Comparison of ENCODE assay signal across 1 cellular context in the genomic region with DNA sequence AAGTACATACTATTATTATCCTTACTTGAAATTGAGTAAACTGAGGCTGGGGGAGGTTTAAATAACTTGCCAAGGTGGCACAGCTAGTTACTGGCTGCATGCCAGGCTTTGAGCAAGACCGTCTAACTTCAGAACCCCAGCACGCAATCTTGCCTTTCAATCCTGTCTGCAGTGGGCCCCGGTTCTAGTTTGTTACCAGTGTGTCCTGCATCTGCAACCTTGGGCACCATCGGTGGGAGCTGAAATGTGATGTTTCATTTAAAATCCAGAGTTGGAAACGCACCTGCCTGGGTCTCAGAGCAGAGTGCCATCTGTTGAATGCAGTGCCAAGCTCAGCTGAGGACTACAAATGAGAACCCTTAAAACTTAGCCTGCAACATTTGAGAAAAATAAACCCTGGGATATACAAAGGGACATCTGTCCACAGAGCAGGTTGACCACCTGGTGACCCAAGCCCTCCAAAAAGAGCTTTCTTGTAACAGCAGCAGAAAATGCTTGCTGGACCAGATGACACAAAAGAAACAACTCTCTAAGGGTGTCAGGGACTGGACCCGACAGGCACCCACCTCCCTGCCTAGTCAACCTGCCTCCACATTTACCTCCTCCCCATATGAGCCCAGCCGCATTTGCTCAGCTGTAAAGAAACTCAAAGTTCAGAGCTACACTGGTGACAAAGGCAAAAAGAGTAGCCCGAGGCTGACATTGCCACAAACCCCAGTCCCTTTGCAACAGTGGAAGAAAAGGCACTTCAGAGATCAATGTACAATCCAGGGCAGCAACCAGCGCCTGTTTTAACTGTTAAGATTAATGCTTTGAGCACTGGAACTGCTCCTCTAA.
TF ChIP-seq lines count a peak whose summit lies in the region.

No MANE protein-coding gene starts in this region.

TF ChIP-seq in HepG2, 621 proteins besides CTCF, POLR2A, EP300 and RAD21 (continued from another document and continues in another):
- TF ChIP-seq GATA4 (IDR thresholded peaks at IDR 0.05; ENCODE audit: borderline replicate concordance, low read depth) (no peak), JARID2 (CRISPR knock-in tag; IDR thresholded peaks at IDR 0.05; ENCODE audit: insufficient replicate concordance) (no peak), GLI4 (CRISPR knock-in tag; IDR thresholded peaks at IDR 0.05; ENCODE audit: borderline replicate concordance) (no peak), ZNF75D (CRISPR knock-in tag; IDR thresholded peaks at IDR 0.05; ENCODE audit: borderline replicate concordance) (no peak), CBX2 (IDR thresholded peaks at IDR 0.05; ENCODE audit: low read depth, low read length) (no peak), CBX2 (CRISPR knock-in tag; IDR thresholded peaks at IDR 0.05; ENCODE audit: low read depth) (no peak), HMG20B (CRISPR knock-in tag; conservative IDR thresholded peaks at IDR 0.05) (no peak), GTF2F1 (IDR thresholded peaks at IDR 0.05; ENCODE audit: low read length) (no peak), NCOA2 (CRISPR knock-in tag; IDR thresholded peaks at IDR 0.05) (no peak), ZBTB8A (CRISPR knock-in tag; IDR thresholded peaks at IDR 0.05; ENCODE audit: borderline replicate concordance, low read depth) (no peak), ZNF44 (CRISPR knock-in tag; IDR thresholded peaks at IDR 0.05) (no peak), NR1H2 (CRISPR knock-in tag; IDR thresholded peaks at IDR 0.05; ENCODE audit: borderline replicate concordance, low read depth) (no peak), ELF1 (CRISPR knock-in tag; IDR thresholded peaks at IDR 0.05) (no peak), FOXP1 (IDR thresholded peaks at IDR 0.05) (no peak), FOXP1 (CRISPR knock-in tag; IDR thresholded peaks at IDR 0.05) (no peak), ZNF382 (CRISPR knock-in tag; IDR thresholded peaks at IDR 0.05; ENCODE audit: borderline replicate concordance) (no peak), IRF2 (CRISPR knock-in tag; IDR thresholded peaks at IDR 0.05) (peak; percentile 59), ZFP41 (CRISPR knock-in tag; IDR thresholded peaks at IDR 0.05; ENCODE audit: borderline replicate concordance) (no peak), SRSF1 (optimal IDR thresholded peaks at IDR 0.05; ENCODE audit: low read depth, low read length) (no peak), THYN1 (CRISPR knock-in tag; IDR thresholded peaks at IDR 0.05; ENCODE audit: borderline replicate concordance, low read depth) (no peak), ATM (IDR thresholded peaks at IDR 0.05; ENCODE audit: borderline replicate concordance) (no peak)
- TF ChIP-seq, protein P1, sequence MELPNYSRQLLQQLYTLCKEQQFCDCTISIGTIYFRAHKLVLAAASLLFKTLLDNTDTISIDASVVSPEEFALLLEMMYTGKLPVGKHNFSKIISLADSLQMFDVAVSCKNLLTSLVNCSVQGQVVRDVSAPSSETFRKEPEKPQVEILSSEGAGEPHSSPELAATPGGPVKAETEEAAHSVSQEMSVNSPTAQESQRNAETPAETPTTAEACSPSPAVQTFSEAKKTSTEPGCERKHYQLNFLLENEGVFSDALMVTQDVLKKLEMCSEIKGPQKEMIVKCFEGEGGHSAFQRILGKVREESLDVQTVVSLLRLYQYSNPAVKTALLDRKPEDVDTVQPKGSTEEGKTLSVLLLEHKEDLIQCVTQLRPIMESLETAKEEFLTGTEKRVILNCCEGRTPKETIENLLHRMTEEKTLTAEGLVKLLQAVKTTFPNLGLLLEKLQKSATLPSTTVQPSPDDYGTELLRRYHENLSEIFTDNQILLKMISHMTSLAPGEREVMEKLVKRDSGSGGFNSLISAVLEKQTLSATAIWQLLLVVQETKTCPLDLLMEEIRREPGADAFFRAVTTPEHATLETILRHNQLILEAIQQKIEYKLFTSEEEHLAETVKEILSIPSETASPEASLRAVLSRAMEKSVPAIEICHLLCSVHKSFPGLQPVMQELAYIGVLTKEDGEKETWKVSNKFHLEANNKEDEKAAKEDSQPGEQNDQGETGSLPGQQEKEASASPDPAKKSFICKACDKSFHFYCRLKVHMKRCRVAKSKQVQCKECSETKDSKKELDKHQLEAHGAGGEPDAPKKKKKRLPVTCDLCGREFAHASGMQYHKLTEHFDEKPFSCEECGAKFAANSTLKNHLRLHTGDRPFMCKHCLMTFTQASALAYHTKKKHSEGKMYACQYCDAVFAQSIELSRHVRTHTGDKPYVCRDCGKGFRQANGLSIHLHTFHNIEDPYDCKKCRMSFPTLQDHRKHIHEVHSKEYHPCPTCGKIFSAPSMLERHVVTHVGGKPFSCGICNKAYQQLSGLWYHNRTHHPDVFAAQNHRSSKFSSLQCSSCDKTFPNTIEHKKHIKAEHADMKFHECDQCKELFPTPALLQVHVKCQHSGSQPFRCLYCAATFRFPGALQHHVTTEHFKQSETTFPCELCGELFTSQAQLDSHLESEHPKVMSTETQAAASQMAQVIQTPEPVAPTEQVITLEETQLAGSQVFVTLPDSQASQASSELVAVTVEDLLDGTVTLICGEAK (IDR thresholded peaks at IDR 0.05): no peak
- TF ChIP-seq, protein P1 (CRISPR knock-in tag; IDR thresholded peaks at IDR 0.05): no peak
- TF ChIP-seq, protein P2, sequence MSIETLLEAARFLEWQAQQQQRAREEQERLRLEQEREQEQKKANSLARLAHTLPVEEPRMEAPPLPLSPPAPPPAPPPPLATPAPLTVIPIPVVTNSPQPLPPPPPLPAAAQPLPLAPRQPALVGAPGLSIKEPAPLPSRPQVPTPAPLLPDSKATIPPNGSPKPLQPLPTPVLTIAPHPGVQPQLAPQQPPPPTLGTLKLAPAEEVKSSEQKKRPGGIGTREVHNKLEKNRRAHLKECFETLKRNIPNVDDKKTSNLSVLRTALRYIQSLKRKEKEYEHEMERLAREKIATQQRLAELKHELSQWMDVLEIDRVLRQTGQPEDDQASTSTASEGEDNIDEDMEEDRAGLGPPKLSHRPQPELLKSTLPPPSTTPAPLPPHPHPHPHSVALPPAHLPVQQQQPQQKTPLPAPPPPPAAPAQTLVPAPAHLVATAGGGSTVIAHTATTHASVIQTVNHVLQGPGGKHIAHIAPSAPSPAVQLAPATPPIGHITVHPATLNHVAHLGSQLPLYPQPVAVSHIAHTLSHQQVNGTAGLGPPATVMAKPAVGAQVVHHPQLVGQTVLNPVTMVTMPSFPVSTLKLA (IDR thresholded peaks at IDR 0.05): no peak; the same call in 1 of the 2 replicates
- TF ChIP-seq, protein P3, sequence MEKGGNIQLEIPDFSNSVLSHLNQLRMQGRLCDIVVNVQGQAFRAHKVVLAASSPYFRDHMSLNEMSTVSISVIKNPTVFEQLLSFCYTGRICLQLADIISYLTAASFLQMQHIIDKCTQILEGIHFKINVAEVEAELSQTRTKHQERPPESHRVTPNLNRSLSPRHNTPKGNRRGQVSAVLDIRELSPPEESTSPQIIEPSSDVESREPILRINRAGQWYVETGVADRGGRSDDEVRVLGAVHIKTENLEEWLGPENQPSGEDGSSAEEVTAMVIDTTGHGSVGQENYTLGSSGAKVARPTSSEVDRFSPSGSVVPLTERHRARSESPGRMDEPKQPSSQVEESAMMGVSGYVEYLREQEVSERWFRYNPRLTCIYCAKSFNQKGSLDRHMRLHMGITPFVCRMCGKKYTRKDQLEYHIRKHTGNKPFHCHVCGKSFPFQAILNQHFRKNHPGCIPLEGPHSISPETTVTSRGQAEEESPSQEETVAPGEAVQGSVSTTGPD (CRISPR knock-in tag; IDR thresholded peaks at IDR 0.05): no peak
- TF ChIP-seq, protein P4, sequence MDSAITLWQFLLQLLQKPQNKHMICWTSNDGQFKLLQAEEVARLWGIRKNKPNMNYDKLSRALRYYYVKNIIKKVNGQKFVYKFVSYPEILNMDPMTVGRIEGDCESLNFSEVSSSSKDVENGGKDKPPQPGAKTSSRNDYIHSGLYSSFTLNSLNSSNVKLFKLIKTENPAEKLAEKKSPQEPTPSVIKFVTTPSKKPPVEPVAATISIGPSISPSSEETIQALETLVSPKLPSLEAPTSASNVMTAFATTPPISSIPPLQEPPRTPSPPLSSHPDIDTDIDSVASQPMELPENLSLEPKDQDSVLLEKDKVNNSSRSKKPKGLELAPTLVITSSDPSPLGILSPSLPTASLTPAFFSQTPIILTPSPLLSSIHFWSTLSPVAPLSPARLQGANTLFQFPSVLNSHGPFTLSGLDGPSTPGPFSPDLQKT (CRISPR knock-in tag; IDR thresholded peaks at IDR 0.05; ENCODE audit: borderline replicate concordance): no peak
- TF ChIP-seq, protein P5, sequence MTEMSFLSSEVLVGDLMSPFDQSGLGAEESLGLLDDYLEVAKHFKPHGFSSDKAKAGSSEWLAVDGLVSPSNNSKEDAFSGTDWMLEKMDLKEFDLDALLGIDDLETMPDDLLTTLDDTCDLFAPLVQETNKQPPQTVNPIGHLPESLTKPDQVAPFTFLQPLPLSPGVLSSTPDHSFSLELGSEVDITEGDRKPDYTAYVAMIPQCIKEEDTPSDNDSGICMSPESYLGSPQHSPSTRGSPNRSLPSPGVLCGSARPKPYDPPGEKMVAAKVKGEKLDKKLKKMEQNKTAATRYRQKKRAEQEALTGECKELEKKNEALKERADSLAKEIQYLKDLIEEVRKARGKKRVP (CRISPR knock-in tag; IDR thresholded peaks at IDR 0.05): 0 out of 4 replicates have a peak, but pooled peaks of 1 of the 2 experiments have one; percentile 20
- TF ChIP-seq, protein P6, sequence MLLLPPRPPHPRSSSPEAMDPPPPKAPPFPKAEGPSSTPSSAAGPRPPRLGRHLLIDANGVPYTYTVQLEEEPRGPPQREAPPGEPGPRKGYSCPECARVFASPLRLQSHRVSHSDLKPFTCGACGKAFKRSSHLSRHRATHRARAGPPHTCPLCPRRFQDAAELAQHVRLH (CRISPR knock-in tag; IDR thresholded peaks at IDR 0.05; ENCODE audit: borderline replicate concordance, low read depth): no peak
- TF ChIP-seq, protein P7, sequence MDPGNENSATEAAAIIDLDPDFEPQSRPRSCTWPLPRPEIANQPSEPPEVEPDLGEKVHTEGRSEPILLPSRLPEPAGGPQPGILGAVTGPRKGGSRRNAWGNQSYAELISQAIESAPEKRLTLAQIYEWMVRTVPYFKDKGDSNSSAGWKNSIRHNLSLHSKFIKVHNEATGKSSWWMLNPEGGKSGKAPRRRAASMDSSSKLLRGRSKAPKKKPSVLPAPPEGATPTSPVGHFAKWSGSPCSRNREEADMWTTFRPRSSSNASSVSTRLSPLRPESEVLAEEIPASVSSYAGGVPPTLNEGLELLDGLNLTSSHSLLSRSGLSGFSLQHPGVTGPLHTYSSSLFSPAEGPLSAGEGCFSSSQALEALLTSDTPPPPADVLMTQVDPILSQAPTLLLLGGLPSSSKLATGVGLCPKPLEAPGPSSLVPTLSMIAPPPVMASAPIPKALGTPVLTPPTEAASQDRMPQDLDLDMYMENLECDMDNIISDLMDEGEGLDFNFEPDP (CRISPR knock-in tag; conservative IDR thresholded peaks at IDR 0.05): no peak
- TF ChIP-seq, protein P8, sequence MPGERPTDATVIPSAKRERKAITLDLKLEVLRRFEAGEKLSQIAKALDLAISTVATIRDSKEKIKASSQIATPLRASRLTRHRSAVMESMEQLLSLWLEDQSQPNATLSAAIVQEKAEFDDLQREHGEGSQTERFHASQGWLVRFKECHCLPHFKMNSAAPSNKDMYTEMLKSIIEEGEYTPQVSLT (CRISPR knock-in tag; IDR thresholded peaks at IDR 0.05; ENCODE audit: borderline replicate concordance, low read depth): no peak
- TF ChIP-seq, protein P9, sequence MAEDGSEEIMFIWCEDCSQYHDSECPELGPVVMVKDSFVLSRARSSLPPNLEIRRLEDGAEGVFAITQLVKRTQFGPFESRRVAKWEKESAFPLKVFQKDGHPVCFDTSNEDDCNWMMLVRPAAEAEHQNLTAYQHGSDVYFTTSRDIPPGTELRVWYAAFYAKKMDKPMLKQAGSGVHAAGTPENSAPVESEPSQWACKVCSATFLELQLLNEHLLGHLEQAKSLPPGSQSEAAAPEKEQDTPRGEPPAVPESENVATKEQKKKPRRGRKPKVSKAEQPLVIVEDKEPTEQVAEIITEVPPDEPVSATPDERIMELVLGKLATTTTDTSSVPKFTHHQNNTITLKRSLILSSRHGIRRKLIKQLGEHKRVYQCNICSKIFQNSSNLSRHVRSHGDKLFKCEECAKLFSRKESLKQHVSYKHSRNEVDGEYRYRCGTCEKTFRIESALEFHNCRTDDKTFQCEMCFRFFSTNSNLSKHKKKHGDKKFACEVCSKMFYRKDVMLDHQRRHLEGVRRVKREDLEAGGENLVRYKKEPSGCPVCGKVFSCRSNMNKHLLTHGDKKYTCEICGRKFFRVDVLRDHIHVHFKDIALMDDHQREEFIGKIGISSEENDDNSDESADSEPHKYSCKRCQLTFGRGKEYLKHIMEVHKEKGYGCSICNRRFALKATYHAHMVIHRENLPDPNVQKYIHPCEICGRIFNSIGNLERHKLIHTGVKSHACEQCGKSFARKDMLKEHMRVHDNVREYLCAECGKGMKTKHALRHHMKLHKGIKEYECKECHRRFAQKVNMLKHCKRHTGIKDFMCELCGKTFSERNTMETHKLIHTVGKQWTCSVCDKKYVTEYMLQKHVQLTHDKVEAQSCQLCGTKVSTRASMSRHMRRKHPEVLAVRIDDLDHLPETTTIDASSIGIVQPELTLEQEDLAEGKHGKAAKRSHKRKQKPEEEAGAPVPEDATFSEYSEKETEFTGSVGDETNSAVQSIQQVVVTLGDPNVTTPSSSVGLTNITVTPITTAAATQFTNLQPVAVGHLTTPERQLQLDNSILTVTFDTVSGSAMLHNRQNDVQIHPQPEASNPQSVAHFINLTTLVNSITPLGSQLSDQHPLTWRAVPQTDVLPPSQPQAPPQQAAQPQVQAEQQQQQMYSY (CRISPR knock-in tag; IDR thresholded peaks at IDR 0.05): no peak
